ENCODE assay signal across 28 cellular contexts in genomic region chr2:205815645-205816044, GRCh38.
"Had no signal": no experiment of that assay in that cellular context is flagged by ENCODE, and none has a peak within 500 bp of the region (broad histone marks: within the 10 kb centered on the region; RNA-seq: fewer than 3 reads in every experiment).

No MANE protein-coding gene starts in this region.

- H3K4me2 ChIP-seq: hepatocyte had no signal

- H3K27me3 ChIP-seq: ascending aorta, breast epithelium, cardiac muscle cell, colonic mucosa, esophagus squamous epithelium, gastroesophageal sphincter, hepatocyte had no signal

- H2AFZ ChIP-seq: hepatocyte had no signal

- H3K36me3 ChIP-seq: ascending aorta, breast epithelium, cardiac muscle cell, colonic mucosa, esophagus squamous epithelium, gastroesophageal sphincter, heart right ventricle had no signal

- ATAC-seq: activated CD4-positive, alpha-beta T cell treated with anti-CD3 and anti-CD28 coated beads for 36 hours; activated naive CD4-positive, alpha-beta T cell treated with anti-CD3 and anti-CD28 coated beads, Interleukin-2, amount 50 U/mL, for 72 hours; activated T-cell treated with anti-CD3 and anti-CD28 coated beads, Interleukin-2, amount 50 U/mL, for 72 hours; gastroesophageal sphincter; heart right ventricle had no signal

- DNase-seq: activated CD4-positive, alpha-beta memory T cell treated with anti-CD3 and anti-CD28 coated beads, Interleukin-2, amount 10 ng/mL, durations not matched to agents 7 days and 5 days; activated CD4-positive, alpha-beta T cell treated with anti-CD3 and anti-CD28 coated beads for 36 hours; activated CD4-positive, alpha-beta T cell treated with anti-CD3 and anti-CD28 coated beads, Interleukin-2, amount 10 ng/mL, durations not matched to agents 24 days and 14 days; activated CD4-positive, CD25-positive, alpha-beta regulatory T cell; activated CD4-positive, CD25-positive, alpha-beta regulatory T cell treated with anti-CD3 and anti-CD28 coated beads, Interleukin-2, amount 50 U/mL, for 72 hours; activated CD8-positive, alpha-beta memory T cell treated with anti-CD3 and anti-CD28 coated beads, Interleukin-2, amount 50 U/mL, for 48 hours; activated gamma-delta T cell; activated naive CD4-positive, alpha-beta T cell; activated naive CD4-positive, alpha-beta T cell treated with anti-CD3 and anti-CD28 coated beads, Interleukin-2, amount 10 ng/mL, durations not matched to agents 7 days and 5 days; activated naive CD8-positive, alpha-beta T cell treated with anti-CD3 and anti-CD28 coated beads, Interleukin-2, amount 10 ng/mL, durations not matched to agents 7 days and 5 days; activated T-cell treated with anti-CD3 and anti-CD28 coated beads for 4 hours; activated T-cell treated with anti-CD3 and anti-CD28 coated beads, Interleukin-2, amount 50 U/mL, for 24 hours; activated T-cell treated with anti-CD3 and anti-CD28 coated beads, Interleukin-2, amount 50 U/mL, for 72 hours; central memory CD4-positive, alpha-beta T cell; cerebellar nuclear complex; colonic mucosa; effector CD8-positive, alpha-beta T cell; esophagus squamous epithelium; foreskin melanocyte; heart right ventricle; T1000 had no signal

- H3K4me3 ChIP-seq: ascending aorta, breast epithelium, cardiac muscle cell, colonic mucosa, esophagus squamous epithelium, gastroesophageal sphincter, heart right ventricle, hepatocyte had no signal

- H3K27ac ChIP-seq: ascending aorta, breast epithelium, cardiac muscle cell, colonic mucosa, epithelial cell of prostate, esophagus squamous epithelium, gastroesophageal sphincter, heart right ventricle, hepatocyte had no signal

- H3K4me1 ChIP-seq: ascending aorta, breast epithelium, colonic mucosa, gastroesophageal sphincter, heart right ventricle had no signal

- H3K9me3 ChIP-seq: colonic mucosa, esophagus squamous epithelium, gastroesophageal sphincter had no signal

- H3K79me2 ChIP-seq: hepatocyte had no signal
